ENCODE assay signal across 12 cellular contexts in the genomic region with DNA sequence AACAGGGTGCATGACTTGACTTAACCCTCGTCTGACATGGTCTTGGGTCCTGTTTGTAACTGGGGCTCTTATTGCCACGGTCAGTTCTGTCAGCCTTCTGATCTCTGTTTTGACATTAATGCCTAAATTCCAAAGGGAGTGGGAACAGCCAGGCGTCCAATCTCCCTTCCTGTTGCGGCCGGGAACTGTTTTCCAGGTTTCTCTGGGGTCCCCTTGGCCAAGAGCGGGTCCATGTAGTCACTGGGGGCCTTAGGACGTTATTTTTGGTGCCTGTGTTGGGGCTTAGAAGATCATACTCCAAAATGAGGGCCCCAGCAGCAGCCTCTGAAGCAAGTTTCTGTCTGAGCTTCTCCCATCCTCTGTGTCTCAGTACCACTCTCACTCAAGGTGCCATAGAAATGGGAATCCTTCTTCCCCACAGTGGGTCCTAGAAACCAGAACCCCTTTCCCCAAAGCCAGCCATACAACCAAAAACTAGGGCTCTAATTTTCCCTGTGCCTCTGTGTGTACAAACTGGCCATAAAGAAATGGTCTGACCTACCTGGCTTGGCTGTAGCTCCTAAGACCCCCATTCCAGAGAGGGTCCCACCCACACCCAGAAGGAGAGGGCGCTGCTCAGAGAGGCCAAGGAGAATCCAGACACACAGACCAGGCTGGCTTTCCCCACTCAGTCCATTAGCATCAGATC. TPM values are rescaled to one million over a fixed set of nuclear protein-coding genes. Genes with fewer than 3 reads are reported as not detected.
"Had no signal": no experiment of that assay in that cellular context is flagged by ENCODE, and none has a peak within 500 bp of the region (broad histone marks: within the 10 kb centered on the region; RNA-seq: fewer than 3 reads in every experiment).

No MANE protein-coding gene starts in this region.

- ATAC-seq: gastroesophageal sphincter; Right ventricle myocardium inferior; stimulated activated effector memory CD8-positive, alpha-beta T cell treated with anti-CD3 and anti-CD28 coated beads, Interleukin-12 subunit alpha, Interleukin-12 subunit beta, amount 100 ng/mL, for 72 hours had no signal

- DNase-seq: activated CD4-positive, alpha-beta memory T cell treated with anti-CD3 and anti-CD28 coated beads for 36 hours; activated naive CD4-positive, alpha-beta T cell treated with anti-CD3 and anti-CD28 coated beads for 36 hours; left ventricle myocardium inferior; mesendoderm; stimulated activated CD4-positive, alpha-beta T cell treated with anti-CD3 and anti-CD28 coated beads, Interleukin-12 subunit alpha, Interleukin-12 subunit beta, amount 100 ng/mL, for 4 hours; stimulated activated CD4-positive, alpha-beta T cell treated with anti-CD3 and anti-CD28 coated beads, Interleukin-2, amount 100 ng/mL, for 24 hours had no signal

- H3K36me3 Mint-ChIP-seq: stimulated activated effector memory CD8-positive, alpha-beta T cell treated with anti-CD3 and anti-CD28 coated beads, Interleukin-12 subunit alpha, Interleukin-12 subunit beta, amount 100 ng/mL, for 72 hours had no signal

- H3K27ac Mint-ChIP-seq: activated CD4-positive, alpha-beta memory T cell treated with anti-CD3 and anti-CD28 coated beads for 36 hours; activated naive CD4-positive, alpha-beta T cell treated with anti-CD3 and anti-CD28 coated beads for 36 hours; activated T-helper 1 cell treated with anti-CD3 and anti-CD28 coated beads, Interleukin-12 subunit alpha, Interleukin-12 subunit beta, Interleukin-2, Interleukin-4 antibody, amounts not matched to agents 30 ng/mL and 10 ng/mL and 1 ng/mL, durations not matched to agents 14 hours and 24 hours and 36 hours; stimulated activated effector memory CD8-positive, alpha-beta T cell treated with anti-CD3 and anti-CD28 coated beads, Interleukin-12 subunit alpha, Interleukin-12 subunit beta, amount 100 ng/mL, for 72 hours; T-helper 2 cell treated with Interferon-gamma antibody and Interleukin-4, amounts not matched to agents 5 μg/mL and 100 μg/mL, for 36 hours had no signal

- H3K4me1 Mint-ChIP-seq: stimulated activated effector memory CD8-positive, alpha-beta T cell treated with anti-CD3 and anti-CD28 coated beads, Interleukin-12 subunit alpha, Interleukin-12 subunit beta, amount 100 ng/mL, for 72 hours had no signal

- H3K4me3 Mint-ChIP-seq: activated CD4-positive, alpha-beta memory T cell treated with anti-CD3 and anti-CD28 coated beads for 36 hours; activated naive CD4-positive, alpha-beta T cell treated with anti-CD3 and anti-CD28 coated beads for 36 hours; activated T-helper 1 cell treated with anti-CD3 and anti-CD28 coated beads, Interleukin-12 subunit alpha, Interleukin-12 subunit beta, Interleukin-2, Interleukin-4 antibody, amounts not matched to agents 30 ng/mL and 10 ng/mL and 1 ng/mL, durations not matched to agents 14 hours and 24 hours and 36 hours; stimulated activated effector memory CD8-positive, alpha-beta T cell treated with anti-CD3 and anti-CD28 coated beads, Interleukin-12 subunit alpha, Interleukin-12 subunit beta, amount 100 ng/mL, for 72 hours; T-helper 2 cell treated with Interferon-gamma antibody and Interleukin-4, amounts not matched to agents 5 μg/mL and 100 μg/mL, for 36 hours had no signal

RNA-seq across cellular contexts. Expression of a gene that starts 50.4 kb away (rescaled TPM):
- total RNA-seq: bronchial epithelial cell had no signal
